In the genomic region with DNA sequence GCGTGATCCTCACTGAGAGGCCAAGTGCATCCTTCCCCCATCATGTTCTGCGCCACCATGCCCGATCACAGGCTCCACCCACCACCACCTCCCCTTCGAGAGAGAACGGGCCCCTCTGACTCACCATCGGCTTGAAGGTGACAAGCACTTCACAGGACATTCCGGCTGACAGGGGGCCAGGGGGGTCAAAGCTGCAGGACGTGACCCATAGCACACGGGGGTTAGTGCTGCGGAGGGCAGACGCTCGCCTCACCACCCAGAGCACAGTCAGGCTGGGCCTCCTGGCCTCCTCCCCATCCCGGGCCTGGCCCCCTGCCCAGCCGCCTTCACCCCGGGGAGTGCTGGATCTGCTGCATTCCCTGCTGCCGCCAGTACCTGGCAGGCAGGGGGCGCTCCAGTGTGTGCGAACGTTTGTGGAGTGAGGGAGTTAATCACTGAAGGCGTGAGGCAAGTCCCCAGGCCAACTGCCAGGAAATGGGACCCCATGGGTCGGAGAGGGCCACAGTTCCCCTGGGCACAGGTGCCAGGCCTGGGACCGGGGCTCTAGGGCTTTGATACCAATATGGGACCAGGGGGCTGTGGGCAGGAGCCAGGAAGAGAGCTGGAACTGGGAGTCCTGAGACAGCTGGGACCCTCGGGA, we compare ENCODE assay signal across 8 cellular contexts. TPM values are rescaled to one million over a fixed set of nuclear protein-coding genes. Genes with fewer than 3 reads are reported as not detected.
A peak's percentile ranks its signal among the peaks of the same experiment; 100 is the strongest.
DNase-seq lines count a peak whose midpoint lies in the region; ATAC-seq, FAIRE-seq and TF ChIP-seq lines count a peak whose summit lies in the region.

No MANE protein-coding gene starts in this region.

- no peak overlapping the region for H3K9ac ChIP-seq in endothelial cell of umbilical vein (replicated peaks; ENCODE audit: extremely low read depth, insufficient read depth, low read length)

- no peak overlapping the region for H3K4me3 Mint-ChIP-seq in mesothelial cell of epicardium

- no peaks in the 10 kb centered on the region for H3K36me3 Mint-ChIP-seq in mesothelial cell of epicardium

- H3K27me3 Mint-ChIP-seq in mesothelial cell of epicardium (ENCODE audit: low read depth), result peaks cover 20% of the 10 kb centered on the region

- no peaks in the 10 kb centered on the region for H3K79me2 ChIP-seq in endothelial cell of umbilical vein (ENCODE audit: control insufficient read depth, insufficient read depth, low read length)

- H3K36me3 ChIP-seq in H7 (replicated peaks; ENCODE audit: control insufficient read depth, insufficient read depth, low read length), result no peaks in the 10 kb centered on the region
- no peaks in the 10 kb centered on the region for H3K36me3 ChIP-seq in endothelial cell of umbilical vein (ENCODE audit: control insufficient read depth in 2 of 2, extremely low read depth in 1 of 2, insufficient read depth in 2 of 2, low read length in 2 of 2)

- no peak for TF ChIP-seq POLR2A in endothelial cell of umbilical vein (IDR thresholded peaks at IDR 0.05; ENCODE audit: low read depth, low read length)

- H3K27ac ChIP-seq in endothelial cell of umbilical vein (ENCODE audit: insufficient read depth, low read depth, low read length), result no peak overlapping the region

- no peak overlapping the region for H2AFZ ChIP-seq in endothelial cell of umbilical vein (ENCODE audit: low read depth, low read length)

- TF ChIP-seq CTCF in endothelial cell of umbilical vein (IDR thresholded peaks at IDR 0.05; ENCODE audit: extremely low read depth in 1 of 2, insufficient read depth in 1 of 2, low read depth in 1 of 2, low read length in 2 of 2), result peak; percentile 69 to 81
- peak; percentile 79 for TF ChIP-seq CTCF in mesothelial cell of epicardium (IDR thresholded peaks at IDR 0.05; ENCODE audit: unreplicated experiment)

- dilution Hi-C loops in endothelial cell of umbilical vein (cut with MboI; ENCODE audit: extremely low pct_ligation_motif_present, low sequenced_read_pairs), result no loop called here

- DNase-seq in Ammon's horn (ENCODE audit: low spot score), result peak; percentile 79
- DNase-seq in H7, result peak; percentile 99
- DNase-seq in NCI-H82 treated with DMSO at 0.1 percent for 48 hours (lab: John Stamatoyannopoulos, UW; ENCODE audit: unreplicated experiment), result peak; percentile 42
- peak; percentile 19 to 30 for DNase-seq in activated CD8-positive, alpha-beta memory T cell treated with anti-CD3 and anti-CD28 coated beads for 4 hours (ENCODE audit: low read depth in 2 of 2)
- DNase-seq in endothelial cell of umbilical vein (ENCODE audit: low read depth, low spot score), result peak; percentile 55
- DNase-seq in mesothelial cell of epicardium (ENCODE audit: low spot score in 2 of 2, unreplicated experiment in 2 of 2), result peak; percentile 78 to 90
- DNase-seq in stimulated activated CD8-positive, alpha-beta memory T cell treated with anti-CD3 and anti-CD28 coated beads, Interleukin-4, amount 100 ng/mL, for 1 hour (ENCODE audit: low read depth in 2 of 2, low spot score in 1 of 2), result peak; percentile 10 to 29

- H3K4me1 Mint-ChIP-seq in mesothelial cell of epicardium, result peaks cover 16% of the 10 kb centered on the region

- no peaks in the 10 kb centered on the region for H4K20me1 ChIP-seq in endothelial cell of umbilical vein (replicated peaks; ENCODE audit: control insufficient read depth, extremely low read depth, insufficient read depth, low read length)

- no peak overlapping the region for H3K4me2 ChIP-seq in endothelial cell of umbilical vein (ENCODE audit: insufficient read depth, low read length)

- FAIRE-seq in endothelial cell of umbilical vein (lab: Jason Lieb, UNC), result peak; percentile 37

- intact Hi-C loops in endothelial cell of umbilical vein (cut with micrococcal nuclease), result loop anchor here (1.0 kb wide), 2 partner anchors 85 to 179 kb away; no protein-coding TSS in a partner anchor

- POLR2A ChIA-PET in endothelial cell of umbilical vein (lab: Charles Lee), result no interaction called here

- no peaks in the 10 kb centered on the region; the same call in 1 of the 2 replicates for H3K27me3 ChIP-seq in H7 (ENCODE audit: control insufficient read depth, insufficient read depth, low read length)
- H3K27me3 ChIP-seq in endothelial cell of umbilical vein (ENCODE audit: control insufficient read depth in 2 of 2, insufficient read depth in 2 of 2, low read length in 2 of 2), result peaks cover 3% of the 10 kb centered on the region in 2 experiments

- H3K9me3 ChIP-seq in endothelial cell of umbilical vein (replicated peaks; ENCODE audit: control insufficient read depth, insufficient read depth, low read length), result no peaks in the 10 kb centered on the region

- peak overlapping the region; percentile 27 for H3K4me3 ChIP-seq in H7 (ENCODE audit: insufficient read depth, low read depth, low read length)
- H3K4me3 ChIP-seq in endothelial cell of umbilical vein (replicated peaks in 1 of 3; ENCODE audit: insufficient read depth in 1 of 3, low read depth in 1 of 3, low read length in 3 of 3), result no peak overlapping the region

- CTCF ChIA-PET in endothelial cell of umbilical vein (lab: Charles Lee), result interaction anchor here (0.7 to 5.7 kb wide), 12 partner anchors 9 to 215 kb away, joined by 3 to 108 read pairs (median 6); no protein-coding TSS in a partner anchor

- H3K9me3 Mint-ChIP-seq in mesothelial cell of epicardium, result no peaks in the 10 kb centered on the region

- no peaks in the 10 kb centered on the region for H3K4me1 ChIP-seq in endothelial cell of umbilical vein (ENCODE audit: control insufficient read depth, extremely low read depth, insufficient read depth, low read length)

- no peak overlapping the region for H3K27ac Mint-ChIP-seq in mesothelial cell of epicardium

- ATAC-seq in HG02798 (IDR thresholded peaks at IDR 0.05; ENCODE audit: poor library complexity, unreplicated experiment), result no peak

- no peaks in the 10 kb centered on the region for H3K9me1 ChIP-seq in endothelial cell of umbilical vein (replicated peaks; ENCODE audit: control insufficient read depth, extremely low read depth, insufficient read depth, low read length)

- no TSS peak for BruUV-seq in endothelial cell of umbilical vein (replicated peaks; lab: Mats Ljungman, UMichigan)

TF ChIP-seq in endothelial cell of umbilical vein, 7 proteins besides CTCF, POLR2A, EP300 and RAD21 (continues in another document):
- TF ChIP-seq POLR2AphosphoS5 (IDR thresholded peaks at IDR 0.05; ENCODE audit: insufficient read depth, low read depth, low read length), result no peak
- TF ChIP-seq MYC (IDR thresholded peaks at IDR 0.05; ENCODE audit: low read depth, low read length), result no peak
- TF ChIP-seq MAX (IDR thresholded peaks at IDR 0.05; ENCODE audit: insufficient read depth, insufficient read length), result no peak
- TF ChIP-seq FOS (IDR thresholded peaks at IDR 0.05; ENCODE audit: borderline replicate concordance, insufficient read depth, low read length), result no peak

RNA-seq across cellular contexts. Expression of gene TMEM52, which starts 40.9 kb away (rescaled TPM):
- total RNA-seq in H7 (2014; rRNA removed; shearing (Covaris generic)), result 24.1 and 29.4 TPM in 2 replicates
- 1.2 and 1.6 TPM in 2 replicates for total RNA-seq in endothelial cell of umbilical vein
- 1.7 and 2.0 TPM in 2 replicates for polyA plus RNA-seq in endothelial cell of umbilical vein
- polyA plus RNA-seq in endothelial cell of umbilical vein (2011; cell fraction: cytosol; rRNA removed), result 0.92 and 1.5 TPM in 2 replicates
- 1.1 TPM in 2 replicates for polyA plus RNA-seq in endothelial cell of umbilical vein (2011; cell fraction: nucleus; rRNA removed)
- 0.92 and 0.94 TPM in 2 replicates for polyA plus RNA-seq in endothelial cell of umbilical vein (2012)
- polyA minus RNA-seq in endothelial cell of umbilical vein, result 0.51 and 2.6 TPM in 2 replicates
- polyA minus RNA-seq in endothelial cell of umbilical vein (2011; cell fraction: cytosol; rRNA and poly(A)+ RNA removed), result not detected
- 0.38 TPM in 1 of 2 replicates, not detected in the other for polyA minus RNA-seq in endothelial cell of umbilical vein (2011; cell fraction: nucleus; rRNA and poly(A)+ RNA removed)
- 2.1 to 2.8 TPM (median 2.5 TPM) in 3 replicates for total RNA-seq in mesothelial cell of epicardium

RNA-seq across cellular contexts. Expression of gene CFAP74, which starts 43.6 kb away (rescaled TPM):
- not detected in 2 replicates for total RNA-seq in H7 (2014; rRNA removed; shearing (Covaris generic))
- total RNA-seq in endothelial cell of umbilical vein (not detected in 2 replicates), mesothelial cell of epicardium (0.16 to 0.42 TPM (median 0.18 TPM) in 3 replicates)
- not detected in 2 replicates for polyA plus RNA-seq in endothelial cell of umbilical vein
- polyA plus RNA-seq in endothelial cell of umbilical vein (2011; cell fraction: cytosol; rRNA removed), result not detected in 2 replicates
- polyA plus RNA-seq in endothelial cell of umbilical vein (2011; cell fraction: nucleus; rRNA removed), result not detected in 2 replicates
- not detected in 2 replicates for polyA plus RNA-seq in endothelial cell of umbilical vein (2012)
- not detected in 2 replicates for polyA minus RNA-seq in endothelial cell of umbilical vein
- polyA minus RNA-seq in endothelial cell of umbilical vein (2011; cell fraction: cytosol; rRNA and poly(A)+ RNA removed), result not detected
- not detected in 2 replicates for polyA minus RNA-seq in endothelial cell of umbilical vein (2011; cell fraction: nucleus; rRNA and poly(A)+ RNA removed)

RNA-seq across cellular contexts. Expression of gene CALML6, which starts 44.9 kb away (rescaled TPM):
- total RNA-seq in H7 (2014; rRNA removed; shearing (Covaris generic)), result 1.6 and 3.7 TPM in 2 replicates
- total RNA-seq in endothelial cell of umbilical vein (0.44 and 0.85 TPM in 2 replicates), mesothelial cell of epicardium (1.6 to 2.7 TPM (median 1.9 TPM) in 3 replicates)
- 0.19 and 0.36 TPM in 2 replicates for polyA plus RNA-seq in endothelial cell of umbilical vein
- polyA plus RNA-seq in endothelial cell of umbilical vein (2011; cell fraction: cytosol; rRNA removed), result 0.08 TPM in 1 of 2 replicates, not detected in the other
- polyA plus RNA-seq in endothelial cell of umbilical vein (2011; cell fraction: nucleus; rRNA removed), result 2.7 and 3.1 TPM in 2 replicates
- 0.20 and 0.31 TPM in 2 replicates for polyA plus RNA-seq in endothelial cell of umbilical vein (2012)
- polyA minus RNA-seq in endothelial cell of umbilical vein, result not detected in 2 replicates
- not detected for polyA minus RNA-seq in endothelial cell of umbilical vein (2011; cell fraction: cytosol; rRNA and poly(A)+ RNA removed)
- not detected in 2 replicates for polyA minus RNA-seq in endothelial cell of umbilical vein (2011; cell fraction: nucleus; rRNA and poly(A)+ RNA removed)

RNA-seq across cellular contexts. Expression of gene GABRD, which starts 59.2 kb away (rescaled TPM):
- 2.7 and 5.1 TPM in 2 replicates for total RNA-seq in H7 (2014; rRNA removed; shearing (Covaris generic))
- total RNA-seq in endothelial cell of umbilical vein (not detected in 2 replicates), mesothelial cell of epicardium (0.09 to 0.16 TPM (median 0.14 TPM) in 3 replicates)
- not detected in 2 replicates for polyA plus RNA-seq in endothelial cell of umbilical vein
- not detected in 2 replicates for polyA plus RNA-seq in endothelial cell of umbilical vein (2011; cell fraction: cytosol; rRNA removed)
- polyA plus RNA-seq in endothelial cell of umbilical vein (2011; cell fraction: nucleus; rRNA removed), result not detected in 2 replicates
- polyA plus RNA-seq in endothelial cell of umbilical vein (2012), result not detected in 2 replicates
- not detected in 2 replicates for polyA minus RNA-seq in endothelial cell of umbilical vein
- not detected for polyA minus RNA-seq in endothelial cell of umbilical vein (2011; cell fraction: cytosol; rRNA and poly(A)+ RNA removed)
- not detected in 2 replicates for polyA minus RNA-seq in endothelial cell of umbilical vein (2011; cell fraction: nucleus; rRNA and poly(A)+ RNA removed)

Comparison
In these comparisons a context has a peak if more than half of its experiments do, and no peak if none do; other contexts are left out.
1. DNase-seq: peak in every context shown above with its lines; median percentile 99 in H7; 84 in mesothelial cell of epicardium; 79 in Ammon's horn; 55 in endothelial cell of umbilical vein; 42 in NCI-H82 treated with DMSO at 0.1 percent for 48 hours; 24 in activated CD8-positive, alpha-beta memory T cell treated with anti-CD3 and anti-CD28 coated beads for 4 hours; 20 in stimulated activated CD8-positive, alpha-beta memory T cell treated with anti-CD3 and anti-CD28 coated beads, Interleukin-4, amount 100 ng/mL, for 1 hour.